In the genomic region with DNA sequence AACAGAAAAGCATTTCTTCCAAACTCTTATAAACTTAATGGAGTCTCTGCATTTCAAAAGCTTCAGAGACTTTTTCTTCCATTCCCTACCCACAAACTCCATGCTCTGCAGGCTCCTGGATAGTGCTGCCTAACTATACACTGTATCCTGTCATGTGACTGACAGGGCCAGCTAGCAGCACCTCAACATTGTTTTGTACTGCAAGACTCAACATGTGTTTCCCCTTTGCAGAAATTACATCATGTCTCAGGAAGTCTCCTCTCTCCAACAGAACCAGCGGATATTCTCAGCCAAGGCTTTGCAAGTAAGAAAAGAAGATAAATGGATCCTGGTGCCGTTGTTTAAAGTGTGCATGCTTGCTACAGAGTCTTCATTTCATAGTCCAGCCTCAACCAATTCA, we compare ENCODE assay signal across 12 cellular contexts.
DNase-seq lines count a peak whose midpoint lies in the region; ATAC-seq and TF ChIP-seq lines count a peak whose summit lies in the region.
"Had no signal": no experiment of that assay in that cellular context is flagged by ENCODE, and none has a peak within 500 bp of the region (broad histone marks: within the 10 kb centered on the region; RNA-seq: fewer than 3 reads in every experiment).

No MANE protein-coding gene starts in this region.

- no peak overlapping the region for H2BK5ac ChIP-seq in neuronal stem cell (ENCODE audit: low read length)

- H3K9ac ChIP-seq in fibroblast of lung (ENCODE audit: insufficient read depth, low read length) (no peak overlapping the region), neuronal stem cell (ENCODE audit: low read depth, low read length, poor library complexity) (no peak overlapping the region)

- H3K23ac ChIP-seq in neuronal stem cell (ENCODE audit: low read depth, low read length, poor library complexity): no peak overlapping the region

- no peak overlapping the region for H3K18ac ChIP-seq in neuronal stem cell (ENCODE audit: low read length)

- no peak overlapping the region for H3K27ac ChIP-seq in fibroblast of lung (ENCODE audit: insufficient read depth, low read length)
- no peak overlapping the region for H3K27ac ChIP-seq in neuronal stem cell (replicated peaks; ENCODE audit: low read length)

- H4K8ac ChIP-seq in neuronal stem cell (ENCODE audit: low read depth, low read length): no peak overlapping the region

- in situ Hi-C loops in GM13977 (cut with MboI; ENCODE audit: low pct_unique_long_range_greater_than_20kb, low sequenced_read_pairs, unreplicated experiment): no loop called here

- no peaks in the 10 kb centered on the region for H3K79me2 ChIP-seq in fibroblast of lung (ENCODE audit: control insufficient read depth, insufficient read depth, low read length)

- no peaks in the 10 kb centered on the region for H3K4me1 Mint-ChIP-seq in activated CD4-positive, alpha-beta T cell treated with anti-CD3 and anti-CD28 coated beads, Interleukin-2, amount 10 ng/mL, durations not matched to agents 7 days and 5 days
- no peaks in the 10 kb centered on the region for H3K4me1 Mint-ChIP-seq in activated naive CD8-positive, alpha-beta T cell treated with anti-CD3 and anti-CD28 coated beads, Interleukin-2, amount 50 U/mL, for 24 hours

- H2AFZ ChIP-seq in fibroblast of lung (ENCODE audit: low read length) (no peak overlapping the region), neuronal stem cell (ENCODE audit: low read length) (peak overlapping the region; percentile 75)

- peak; percentile 25 for DNase-seq in EL
- peak; percentile 55 to 61 for DNase-seq in fibroblast of lung (ENCODE audit: low read depth in 2 of 2)
- DNase-seq in neuronal stem cell (ENCODE audit: low spot score): no peak
- DNase-seq in activated CD4-positive, alpha-beta T cell treated with anti-CD3 and anti-CD28 coated beads, Interleukin-2, amount 10 ng/mL, durations not matched to agents 7 days and 5 days: no peak
- no peak for DNase-seq in activated naive CD8-positive, alpha-beta T cell treated with anti-CD3 and anti-CD28 coated beads, Interleukin-2, amount 50 U/mL, for 24 hours
- DNase-seq in NCI-H345 (lab: John Stamatoyannopoulos, UW): no peak
- no peak for DNase-seq in GM13977 (ENCODE audit: low spot score)
- DNase-seq: foreskin melanocyte, mesendoderm, T-helper 9 cell had no signal

- no peak overlapping the region for H3K27ac Mint-ChIP-seq in activated CD4-positive, alpha-beta T cell treated with anti-CD3 and anti-CD28 coated beads, Interleukin-2, amount 10 ng/mL, durations not matched to agents 7 days and 5 days
- H3K27ac Mint-ChIP-seq in activated naive CD8-positive, alpha-beta T cell treated with anti-CD3 and anti-CD28 coated beads, Interleukin-2, amount 50 U/mL, for 24 hours: no peak overlapping the region

- POLR2A ChIA-PET in activated CD4-positive, alpha-beta T cell treated with anti-CD3 and anti-CD28 coated beads, Interleukin-2, amount 10 ng/mL, durations not matched to agents 7 days and 5 days (lab: Charles Lee): no interaction called here

- TF ChIP-seq CTCF in fibroblast of lung (conservative IDR thresholded peaks at IDR 0.05 in 1 of 2, IDR thresholded peaks at IDR 0.05 in 1 of 2; ENCODE audit: low read depth in 1 of 2, low read length in 2 of 2) (no peak), GM13977 (IDR thresholded peaks at IDR 0.05; ENCODE audit: extremely low read depth, insufficient read depth, missing control alignments) (no peak)

- H3K79me1 ChIP-seq in neuronal stem cell (ENCODE audit: low read depth, low read length): no peaks in the 10 kb centered on the region

- no peak overlapping the region for H2BK120ac ChIP-seq in neuronal stem cell (ENCODE audit: low read depth, low read length)

- H3K27me3 ChIP-seq in fibroblast of lung (ENCODE audit: control insufficient read depth, insufficient read depth, low read length) (peaks cover 8% of the 10 kb centered on the region), neuronal stem cell (ENCODE audit: control insufficient read depth in 3 of 3, insufficient read depth in 3 of 3, low read depth in 1 of 3, low read length in 3 of 3) (no peaks in the 10 kb centered on the region)

- H3K4me3 Mint-ChIP-seq in activated CD4-positive, alpha-beta T cell treated with anti-CD3 and anti-CD28 coated beads, Interleukin-2, amount 10 ng/mL, durations not matched to agents 7 days and 5 days: no peak overlapping the region
- no peak overlapping the region for H3K4me3 Mint-ChIP-seq in activated naive CD8-positive, alpha-beta T cell treated with anti-CD3 and anti-CD28 coated beads, Interleukin-2, amount 50 U/mL, for 24 hours

- no peak overlapping the region for H2BK15ac ChIP-seq in neuronal stem cell (ENCODE audit: low read length)

- H3K4me1 ChIP-seq in fibroblast of lung (ENCODE audit: control insufficient read depth, extremely low read depth, insufficient read depth, low read length) (no peaks in the 10 kb centered on the region), neuronal stem cell (ENCODE audit: control insufficient read depth in 2 of 2, insufficient read depth in 1 of 2, low read depth in 1 of 2, low read length in 2 of 2) (peaks cover 0 to 4% of the 10 kb centered on the region in 2 donors)

- H3K9me3 ChIP-seq in fibroblast of lung (ENCODE audit: control insufficient read depth, insufficient read depth, low read depth, low read length) (no peaks in the 10 kb centered on the region), neuronal stem cell (replicated peaks in 1 of 2; ENCODE audit: control insufficient read depth in 2 of 2, insufficient read depth in 1 of 2, low read depth in 1 of 2, low read length in 2 of 2) (no peaks in the 10 kb centered on the region)

- H3K14ac ChIP-seq in neuronal stem cell (ENCODE audit: low read length): no peak overlapping the region

- H4K91ac ChIP-seq in neuronal stem cell (ENCODE audit: low read depth, low read length, poor library complexity): no peak overlapping the region

- H3K36me3 Mint-ChIP-seq in activated CD4-positive, alpha-beta T cell treated with anti-CD3 and anti-CD28 coated beads, Interleukin-2, amount 10 ng/mL, durations not matched to agents 7 days and 5 days (ENCODE audit: low read depth): no peaks in the 10 kb centered on the region
- H3K36me3 Mint-ChIP-seq in activated naive CD8-positive, alpha-beta T cell treated with anti-CD3 and anti-CD28 coated beads, Interleukin-2, amount 50 U/mL, for 24 hours (ENCODE audit: low read depth): no peaks in the 10 kb centered on the region

- no peak overlapping the region for H3K4ac ChIP-seq in neuronal stem cell (ENCODE audit: low read length)

- ATAC-seq in activated naive CD8-positive, alpha-beta T cell treated with anti-CD3 and anti-CD28 coated beads, Interleukin-2, amount 50 U/mL, for 24 hours: no peak

- H2AK5ac ChIP-seq in neuronal stem cell (ENCODE audit: low read depth, low read length): no peak overlapping the region

- CTCF ChIA-PET in activated CD4-positive, alpha-beta T cell treated with anti-CD3 and anti-CD28 coated beads, Interleukin-2, amount 10 ng/mL, durations not matched to agents 7 days and 5 days (lab: Charles Lee): interaction anchor here (1.5 kb wide), 1 partner anchor 12 kb away, joined by 4 read pairs; no protein-coding TSS in a partner anchor

- no peak overlapping the region for H2BK12ac ChIP-seq in neuronal stem cell (ENCODE audit: low read length)

- H4K20me1 ChIP-seq in fibroblast of lung (ENCODE audit: control insufficient read depth, extremely low read depth, insufficient read depth, low read length): no peaks in the 10 kb centered on the region

- WGBS in neuronal stem cell (ENCODE audit: extremely low coverage in 2 of 2, insufficient read length in 2 of 2, insufficient replicate concordance in 1 of 2), 2 donors: no CpG with 5 or more reads among the region's 2 CpGs

- H3K27me3 Mint-ChIP-seq in activated CD4-positive, alpha-beta T cell treated with anti-CD3 and anti-CD28 coated beads, Interleukin-2, amount 10 ng/mL, durations not matched to agents 7 days and 5 days: peaks cover 10% of the 10 kb centered on the region
- peaks cover 9% of the 10 kb centered on the region for H3K27me3 Mint-ChIP-seq in activated naive CD8-positive, alpha-beta T cell treated with anti-CD3 and anti-CD28 coated beads, Interleukin-2, amount 50 U/mL, for 24 hours

- H3K36me3 ChIP-seq in fibroblast of lung (ENCODE audit: control insufficient read depth, insufficient read depth, low read length) (no peaks in the 10 kb centered on the region), neuronal stem cell (replicated peaks in 1 of 2; ENCODE audit: control insufficient read depth in 2 of 2, insufficient read depth in 2 of 2, low read length in 2 of 2) (no peaks in the 10 kb centered on the region)

- no peak overlapping the region for H3K4me3 ChIP-seq in fibroblast of lung (replicated peaks in 1 of 4; ENCODE audit: control extremely low read depth in 1 of 4, insufficient read depth in 1 of 4, low read depth in 3 of 4, low read length in 4 of 4)
- no peak overlapping the region for H3K4me3 ChIP-seq in neuronal stem cell (ENCODE audit: low read length in 2 of 2)
- H3K4me3 ChIP-seq: smooth muscle cell had no signal

- H3K4me2 ChIP-seq in fibroblast of lung (ENCODE audit: extremely low read depth, insufficient read depth, low read length) (no peak overlapping the region), neuronal stem cell (ENCODE audit: insufficient read depth, low read length, poor library complexity, severe bottlenecking) (no peak overlapping the region)
- H3K4me2 ChIP-seq: smooth muscle cell had no signal

- H3K9me3 Mint-ChIP-seq in activated CD4-positive, alpha-beta T cell treated with anti-CD3 and anti-CD28 coated beads, Interleukin-2, amount 10 ng/mL, durations not matched to agents 7 days and 5 days: no peaks in the 10 kb centered on the region
- H3K9me3 Mint-ChIP-seq in activated naive CD8-positive, alpha-beta T cell treated with anti-CD3 and anti-CD28 coated beads, Interleukin-2, amount 50 U/mL, for 24 hours: no peaks in the 10 kb centered on the region

TF ChIP-seq in PFSK-1, 5 proteins besides CTCF, POLR2A, EP300 and RAD21 (continues in another document):
- peak; percentile 59; the same call in 1 of the 2 replicates for TF ChIP-seq POLR2AphosphoS5 (IDR thresholded peaks at IDR 0.05; ENCODE audit: low read depth, low read length)
- no peak for TF ChIP-seq SIN3A (IDR thresholded peaks at IDR 0.05; ENCODE audit: borderline replicate concordance, insufficient read depth, low read length)
- no peak for TF ChIP-seq TAF1 (IDR thresholded peaks at IDR 0.05; ENCODE audit: borderline replicate concordance, insufficient read depth, low read length)
- TF ChIP-seq FOXP2 (optimal IDR thresholded peaks at IDR 0.05; ENCODE audit: borderline replicate concordance, extremely low read depth, extremely low read length, insufficient read depth): peak; percentile 32

Comparison
In these comparisons a context has a peak if more than half of its experiments do, and no peak if none do; other contexts are left out.
1. DNase-seq: peak in EL (single experiment) and fibroblast of lung (2 of 2); none in neuronal stem cell (single experiment), activated CD4-positive, alpha-beta T cell treated with anti-CD3 and anti-CD28 coated beads, Interleukin-2, amount 10 ng/mL, durations not matched to agents 7 days and 5 days (single experiment), activated naive CD8-positive, alpha-beta T cell treated with anti-CD3 and anti-CD28 coated beads, Interleukin-2, amount 50 U/mL, for 24 hours (single experiment), NCI-H345 (single experiment) and GM13977 (single experiment).